In the genomic region with DNA sequence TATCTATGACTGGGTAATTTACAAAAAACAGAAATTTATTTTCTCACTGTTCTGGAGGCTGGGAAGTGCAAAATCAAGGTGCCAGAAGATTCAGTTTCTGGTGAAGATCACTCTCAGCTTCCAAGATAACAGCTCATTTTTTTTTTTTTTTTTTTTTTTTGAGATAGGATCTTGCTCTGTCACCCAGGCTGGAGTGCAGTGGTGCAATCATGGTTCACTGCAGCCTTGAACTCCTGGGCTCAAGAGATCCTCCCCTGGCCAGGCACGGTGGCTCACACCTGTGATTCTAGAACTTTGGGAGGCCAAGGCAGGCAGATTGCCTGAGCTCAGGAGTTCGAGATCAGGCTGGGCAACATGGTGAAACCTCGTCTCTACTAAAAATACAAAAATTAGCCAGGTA, we compare ENCODE assay signal across 3 cellular contexts.
A peak's percentile ranks its signal among the peaks of the same experiment; 100 is the strongest.
TF ChIP-seq lines count a peak whose summit lies in the region.

No MANE protein-coding gene starts in this region.

TF ChIP-seq in HEK293, 187 proteins besides CTCF, POLR2A, EP300 and RAD21:
- TF ChIP-seq, protein P1, sequence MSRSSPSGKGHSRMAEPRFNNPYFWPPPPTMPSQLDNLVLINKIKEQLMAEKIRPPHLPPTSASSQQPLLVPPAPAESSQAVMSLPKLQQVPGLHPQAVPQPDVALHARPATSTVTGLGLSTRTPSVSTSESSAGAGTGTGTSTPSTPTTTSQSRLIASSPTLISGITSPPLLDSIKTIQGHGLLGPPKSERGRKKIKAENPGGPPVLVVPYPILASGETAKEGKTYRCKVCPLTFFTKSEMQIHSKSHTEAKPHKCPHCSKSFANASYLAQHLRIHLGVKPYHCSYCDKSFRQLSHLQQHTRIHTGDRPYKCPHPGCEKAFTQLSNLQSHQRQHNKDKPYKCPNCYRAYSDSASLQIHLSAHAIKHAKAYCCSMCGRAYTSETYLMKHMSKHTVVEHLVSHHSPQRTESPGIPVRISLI (tag by site-specific recombination; IDR thresholded peaks at IDR 0.05) = peak; percentile 36; the same call in 1 of the 2 replicates

TF ChIP-seq in K562, 482 proteins besides CTCF, POLR2A, EP300 and RAD21:
- TF ChIP-seq CEBPG (CRISPR knock-in tag; IDR thresholded peaks at IDR 0.05) = 0 out of 2 replicates have a peak, but pooled peaks have one; percentile 25
- peak in 1 of 2 experiments; percentile 48; a peak in 1 of 4 replicates for TF ChIP-seq CEBPG (tag; conservative IDR thresholded peaks at IDR 0.05 in 1 of 2, IDR thresholded peaks at IDR 0.05 in 1 of 2)
- TF ChIP-seq DPF2 (IDR thresholded peaks at IDR 0.05) = peak; percentile 54
- TF ChIP-seq SMARCE1 (IDR thresholded peaks at IDR 0.05) = 0 out of 2 replicates have a peak, but pooled peaks have one; percentile 30
- peak; percentile 58 for TF ChIP-seq NFE2 (IDR thresholded peaks at IDR 0.05; ENCODE audit: low read depth)
- TF ChIP-seq ZNF384 (IDR thresholded peaks at IDR 0.05; ENCODE audit: low read depth, low read length) = peak; percentile 86
- TF ChIP-seq AFF1 (IDR thresholded peaks at IDR 0.05; ENCODE audit: low read depth in 1 of 2, partially characterized antibody in 2 of 2) = peak in 1 of 2 experiments; percentile 31
- TF ChIP-seq CEBPB (tag; IDR thresholded peaks at IDR 0.05) = peak; percentile 73

TF ChIP-seq in HepG2, 621 proteins besides CTCF, POLR2A, EP300 and RAD21:
- TF ChIP-seq CEBPG (CRISPR knock-in tag; IDR thresholded peaks at IDR 0.05) (peak; percentile 3; the same call in 1 of the 2 replicates), HNF4A (CRISPR knock-in tag; IDR thresholded peaks at IDR 0.05) (peak; percentile 41; the same call in 1 of the 2 replicates), ZNF460 (CRISPR knock-in tag; IDR thresholded peaks at IDR 0.05; ENCODE audit: borderline replicate concordance) (peak; percentile 87)
- TF ChIP-seq, protein P1 (CRISPR knock-in tag; IDR thresholded peaks at IDR 0.05; ENCODE audit: borderline replicate concordance) = peak; percentile 42; the same call in 1 of the 2 replicates
